In genomic region chr2:218710687-218711549, GRCh38 we compare ENCODE assay signal across 8 cellular contexts. TPM values are rescaled to one million over a fixed set of nuclear protein-coding genes. Genes with fewer than 3 reads are reported as not detected.
DNase-seq lines count a peak whose midpoint lies in the region; TF ChIP-seq lines count a peak whose summit lies in the region.

A gene with protein sequence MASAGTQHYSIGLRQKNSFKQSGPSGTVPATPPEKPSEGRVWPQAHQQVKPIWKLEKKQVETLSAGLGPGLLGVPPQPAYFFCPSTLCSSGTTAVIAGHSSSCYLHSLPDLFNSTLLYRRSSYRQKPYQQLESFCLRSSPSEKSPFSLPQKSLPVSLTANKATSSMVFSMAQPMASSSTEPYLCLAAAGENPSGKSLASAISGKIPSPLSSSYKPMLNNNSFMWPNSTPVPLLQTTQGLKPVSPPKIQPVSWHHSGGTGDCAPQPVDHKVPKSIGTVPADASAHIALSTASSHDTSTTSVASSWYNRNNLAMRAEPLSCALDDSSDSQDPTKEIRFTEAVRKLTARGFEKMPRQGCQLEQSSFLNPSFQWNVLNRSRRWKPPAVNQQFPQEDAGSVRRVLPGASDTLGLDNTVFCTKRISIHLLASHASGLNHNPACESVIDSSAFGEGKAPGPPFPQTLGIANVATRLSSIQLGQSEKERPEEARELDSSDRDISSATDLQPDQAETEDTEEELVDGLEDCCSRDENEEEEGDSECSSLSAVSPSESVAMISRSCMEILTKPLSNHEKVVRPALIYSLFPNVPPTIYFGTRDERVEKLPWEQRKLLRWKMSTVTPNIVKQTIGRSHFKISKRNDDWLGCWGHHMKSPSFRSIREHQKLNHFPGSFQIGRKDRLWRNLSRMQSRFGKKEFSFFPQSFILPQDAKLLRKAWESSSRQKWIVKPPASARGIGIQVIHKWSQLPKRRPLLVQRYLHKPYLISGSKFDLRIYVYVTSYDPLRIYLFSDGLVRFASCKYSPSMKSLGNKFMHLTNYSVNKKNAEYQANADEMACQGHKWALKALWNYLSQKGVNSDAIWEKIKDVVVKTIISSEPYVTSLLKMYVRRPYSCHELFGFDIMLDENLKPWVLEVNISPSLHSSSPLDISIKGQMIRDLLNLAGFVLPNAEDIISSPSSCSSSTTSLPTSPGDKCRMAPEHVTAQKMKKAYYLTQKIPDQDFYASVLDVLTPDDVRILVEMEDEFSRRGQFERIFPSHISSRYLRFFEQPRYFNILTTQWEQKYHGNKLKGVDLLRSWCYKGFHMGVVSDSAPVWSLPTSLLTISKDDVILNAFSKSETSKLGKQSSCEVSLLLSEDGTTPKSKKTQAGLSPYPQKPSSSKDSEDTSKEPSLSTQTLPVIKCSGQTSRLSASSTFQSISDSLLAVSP (plus strand): TSS chr2:218710835. CDS start chr2:218737677, 26,842 bp downstream.

- TF ChIP-seq CTCF in GM20000 (IDR thresholded peaks at IDR 0.05; ENCODE audit: extremely low read depth, missing control alignments): peak; percentile 87

- DNase-seq in COLO829 (ENCODE audit: low spot score) (peak; percentile 99), GM20000 (ENCODE audit: low spot score) (peak; percentile 98), HT-29 (ENCODE audit: low spot score) (peak; percentile 97), medulla oblongata (ENCODE audit: extremely low spot score) (peak; percentile 99)
- DNase-seq in NK-92 treated with Interleukin-12 subunit alpha and Interleukin-12 subunit beta, amount 100 ng/mL, for 24 hours (lab: John Stamatoyannopoulos, UW): peak; percentile 99
- DNase-seq in activated CD8-positive, alpha-beta memory T cell treated with anti-CD3 and anti-CD28 coated beads for 24 hours: peak; percentile 98
- peak; percentile 97 for DNase-seq in effector CD8-positive, alpha-beta T cell (lab: John Stamatoyannopoulos, UW)
- peak; percentile 98 for DNase-seq in stimulated activated CD8-positive, alpha-beta memory T cell treated with anti-CD3 and anti-CD28 coated beads, Interleukin-12 subunit alpha, Interleukin-12 subunit beta, amount 100 ng/mL, for 1 hour (ENCODE audit: low read depth)

RNA-seq across cellular contexts. Expression of the gene that starts here (rescaled TPM):
- 22.8 and 33.3 TPM in 2 replicates for total RNA-seq in HT-29 (2014; rRNA removed; shearing (Covaris generic))

Comparison
In these comparisons a context has a peak if more than half of its experiments do, and no peak if none do; other contexts are left out.
1. Peak in every context shown above with its lines: DNase-seq.